In the genomic region with DNA sequence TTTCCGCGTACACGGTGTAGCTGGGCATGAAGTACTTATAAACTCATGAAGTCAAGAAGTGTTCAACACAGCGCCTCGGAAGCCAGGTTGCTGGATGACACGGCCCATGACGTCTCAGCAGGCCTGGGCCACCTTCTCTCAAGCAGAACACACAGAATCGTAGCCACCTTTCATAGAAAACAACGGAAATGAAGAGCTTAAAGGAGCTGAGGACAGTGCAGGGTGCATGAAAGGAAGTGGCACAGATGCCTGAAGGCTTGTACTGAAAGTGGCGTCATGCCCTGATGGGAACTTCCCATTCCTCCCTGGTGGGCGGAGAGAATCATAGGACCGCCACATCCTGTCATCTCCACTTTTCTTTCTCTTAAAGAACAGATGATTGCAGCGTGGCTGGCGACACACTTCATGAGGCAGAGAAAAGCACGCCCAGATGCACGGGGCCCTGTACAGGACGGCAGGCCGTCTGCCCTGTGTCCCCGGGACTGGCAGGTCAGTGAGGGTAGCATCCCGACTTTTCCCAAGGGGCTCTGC, we compare ENCODE assay signal across 8 cellular contexts. TPM values are rescaled to one million over a fixed set of nuclear protein-coding genes. Genes with fewer than 3 reads are reported as not detected.
DNase-seq lines count a peak whose midpoint lies in the region; ATAC-seq and TF ChIP-seq lines count a peak whose summit lies in the region.

No MANE protein-coding gene starts in this region.

- H3K36me3 ChIP-seq in DND-41 (ENCODE audit: insufficient read depth, low read length) (peaks cover 82% of the 10 kb centered on the region), transverse colon (no peaks in the 10 kb centered on the region), ascending aorta (peaks cover 0 to 16% of the 10 kb centered on the region in 2 donors)

- H3K9ac ChIP-seq in DND-41 (ENCODE audit: low read depth, low read length), result peak overlapping the region; percentile 43

- TF ChIP-seq POLR2A in transverse colon (IDR thresholded peaks at IDR 0.05), result no peak

- DNase-seq in DND-41 (peak; percentile 87), Kasumi-1 (lab: John Stamatoyannopoulos, UW) (peak; percentile 47 to 71), mesenteric fat pad (ENCODE audit: low spot score) (peak; percentile 72), transverse colon (peak; percentile 46), ascending aorta (ENCODE audit: low spot score in 2 of 2) (no peak), hippocampal formation (lab: John Stamatoyannopoulos, UW) (no peak)
- DNase-seq in activated T-cell treated with anti-CD3 and anti-CD28 coated beads, Interleukin-2, amount 50 U/mL, for 24 hours, result peak; percentile 75

- peaks cover 69% of the 10 kb centered on the region for H3K4me1 ChIP-seq in DND-41 (ENCODE audit: insufficient read depth, low read length)
- H3K4me1 ChIP-seq in transverse colon, result peaks cover 0 to 14% (median 8%) of the 10 kb centered on the region in 4 donors
- no peaks in the 10 kb centered on the region for H3K4me1 ChIP-seq in ascending aorta

- H4K20me1 ChIP-seq in DND-41 (ENCODE audit: insufficient read depth, low read length), result peaks cover 81% of the 10 kb centered on the region

- peak overlapping the region; percentile 78 for H3K27ac ChIP-seq in DND-41 (ENCODE audit: low read length)
- peak overlapping the region; percentile 32 to 54 (median 48) for H3K27ac ChIP-seq in transverse colon
- H3K27ac ChIP-seq in ascending aorta, result no peak overlapping the region

- peaks cover 17% of the 10 kb centered on the region for H3K4me1 Mint-ChIP-seq in activated T-cell treated with anti-CD3 and anti-CD28 coated beads, Interleukin-2, amount 50 U/mL, for 24 hours (ENCODE audit: low read depth)

- H3K4me3 Mint-ChIP-seq in activated T-cell treated with anti-CD3 and anti-CD28 coated beads, Interleukin-2, amount 50 U/mL, for 24 hours, result peak overlapping the region; percentile 70

- H3K79me2 ChIP-seq in DND-41 (ENCODE audit: insufficient read depth, low read length), result peaks cover 99% of the 10 kb centered on the region

- no peaks in the 10 kb centered on the region for H3K9me3 Mint-ChIP-seq in activated T-cell treated with anti-CD3 and anti-CD28 coated beads, Interleukin-2, amount 50 U/mL, for 24 hours

- TF ChIP-seq CTCF in DND-41 (IDR thresholded peaks at IDR 0.05; ENCODE audit: borderline replicate concordance, extremely low read depth, low read length, poor library complexity, severe bottlenecking) (no peak), transverse colon (IDR thresholded peaks at IDR 0.05) (no peak), ascending aorta (IDR thresholded peaks at IDR 0.05) (no peak)

- ATAC-seq in DND-41 (ENCODE audit: insufficient read depth, low read depth) (peak; percentile 92), GM21390 (IDR thresholded peaks at IDR 0.05; ENCODE audit: unreplicated experiment) (peak; percentile 84)

- H3K27ac Mint-ChIP-seq in activated T-cell treated with anti-CD3 and anti-CD28 coated beads, Interleukin-2, amount 50 U/mL, for 24 hours, result peak overlapping the region; percentile 89

- no peaks in the 10 kb centered on the region for H3K27me3 Mint-ChIP-seq in activated T-cell treated with anti-CD3 and anti-CD28 coated beads, Interleukin-2, amount 50 U/mL, for 24 hours

- peak overlapping the region; percentile 59 for H3K4me2 ChIP-seq in DND-41 (ENCODE audit: insufficient read depth, low read length)

- in situ Hi-C loops in transverse colon (cut with MboI; ENCODE audit: low pct_ligation_motif_present in 1 of 4, low pct_unique_long_range_greater_than_20kb in 1 of 4, low sequenced_read_pairs in 3 of 4), result no loop called here

- intact Hi-C loops in transverse colon (cut with DNase I; ENCODE audit: low total_unique reads), result no loop called here
- intact Hi-C loops in ascending aorta (cut with DNase I), result no loop called here

- H3K9me3 ChIP-seq in DND-41 (ENCODE audit: insufficient read depth, low read length, severe bottlenecking) (no peaks in the 10 kb centered on the region), transverse colon (no peaks in the 10 kb centered on the region), ascending aorta (no peaks in the 10 kb centered on the region)

- peaks cover 11% of the 10 kb centered on the region for H3K36me3 Mint-ChIP-seq in activated T-cell treated with anti-CD3 and anti-CD28 coated beads, Interleukin-2, amount 50 U/mL, for 24 hours (ENCODE audit: low read depth)

- peak overlapping the region in 1 of 2 experiments; percentile 42; a peak in 2 of 4 replicates for H3K4me3 ChIP-seq in DND-41 (ENCODE audit: low read depth in 1 of 2, low read length in 2 of 2)
- H3K4me3 ChIP-seq in transverse colon, result no peak overlapping the region
- no peak overlapping the region for H3K4me3 ChIP-seq in ascending aorta

- no peaks in the 10 kb centered on the region for H3K27me3 ChIP-seq in DND-41 (ENCODE audit: insufficient read depth, low read length, poor library complexity)
- H3K27me3 ChIP-seq in transverse colon, result no peaks in the 10 kb centered on the region
- H3K27me3 ChIP-seq in ascending aorta, result no peaks in the 10 kb centered on the region

- H2AFZ ChIP-seq in DND-41 (ENCODE audit: low read depth, low read length), result no peak overlapping the region

- WGBS in transverse colon (ENCODE audit: low coverage in 1 of 2), 2 donors, result 65 to 80% methylated on average over 1 to 20 of the region's 20 CpGs

- TF ChIP-seq EP300 in transverse colon (IDR thresholded peaks at IDR 0.05; ENCODE audit: low read depth), result no peak

RNA-seq across cellular contexts. Expression of gene HDAC4, which starts 31.1 kb away (rescaled TPM):
- total RNA-seq in mesenteric fat pad (44.9 TPM), transverse colon (100 to 1,000 TPM in 2 of 4 donors, 10 to 100 TPM in 2; 33.9 to 192 (median 112) TPM), ascending aorta (65.7 TPM)

Comparison
In these comparisons a context has a peak if more than half of its experiments do, and no peak if none do; other contexts are left out.
1. DNase-seq: peak in DND-41 (single experiment), Kasumi-1 (2 of 2), activated T-cell treated with anti-CD3 and anti-CD28 coated beads, Interleukin-2, amount 50 U/mL, for 24 hours (single experiment), mesenteric fat pad (single experiment) and transverse colon (single experiment); none in ascending aorta (0 of 2) and hippocampal formation (0 of 2).
2. H3K27ac ChIP-seq: peak in DND-41 (single experiment) and transverse colon (4 of 4); none in ascending aorta (0 of 2).